ENCODE assay signal across 8 cellular contexts in the genomic region with DNA sequence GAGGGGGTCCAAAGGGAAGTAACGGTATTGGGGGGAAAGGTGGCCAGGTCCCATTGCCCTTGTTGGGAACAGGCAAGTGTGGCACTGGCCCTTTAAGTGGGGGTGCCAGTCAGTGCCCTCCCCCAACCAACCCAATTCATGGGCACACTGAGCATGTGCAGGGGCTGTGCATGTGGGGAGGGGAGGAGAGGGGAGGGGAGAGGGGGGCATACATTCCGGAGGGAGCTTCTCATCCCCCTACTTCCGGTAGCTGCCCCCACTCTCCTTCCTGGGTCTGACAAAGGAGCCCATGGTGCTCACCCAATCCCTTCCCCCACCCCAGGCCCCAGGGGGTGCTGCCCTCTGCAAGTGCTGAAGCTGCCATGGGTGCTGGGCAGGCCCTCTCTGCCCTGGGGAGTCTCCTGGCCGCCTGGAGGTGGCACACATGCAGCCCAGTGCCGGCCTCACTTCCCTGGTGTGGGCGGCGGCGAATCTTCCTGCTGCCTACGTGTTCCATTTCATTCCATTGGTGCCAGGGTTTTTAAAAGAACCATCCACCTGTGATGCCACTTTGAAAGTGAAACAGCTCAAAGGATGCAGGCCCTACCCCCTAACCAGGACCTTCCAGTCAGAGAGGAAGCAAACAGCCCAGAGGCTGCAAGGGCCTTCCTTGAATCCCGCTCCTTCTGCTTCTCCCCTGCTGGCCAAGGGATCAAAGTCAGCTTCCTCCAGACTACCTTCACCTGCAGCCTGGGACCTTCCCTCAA. TPM values are rescaled to one million over a fixed set of nuclear protein-coding genes. Genes with fewer than 3 reads are reported as not detected.
DNase-seq lines count a peak whose midpoint lies in the region; ATAC-seq, FAIRE-seq and TF ChIP-seq lines count a peak whose summit lies in the region.

No MANE protein-coding gene starts in this region.

- POLR2A ChIA-PET in CD4-positive, alpha-beta T cell (lab: Charles Lee), result interaction anchor here (0.7 to 5.9 kb wide), 16 partner anchors 10 to 144 kb away, joined by 3 to 122 read pairs (median 5); a partner anchor contains a TSS

- no peaks in the 10 kb centered on the region for H3K27me3 Mint-ChIP-seq in CD4-positive, alpha-beta T cell

- peak overlapping the region; percentile 83 for H3K4me3 Mint-ChIP-seq in CD4-positive, alpha-beta T cell

- H3K4me1 Mint-ChIP-seq in CD4-positive, alpha-beta T cell (ENCODE audit: low read depth), result peaks cover 26% of the 10 kb centered on the region

- CTCF ChIA-PET in CD4-positive, alpha-beta T cell (lab: Charles Lee), result interaction anchor here (1.0 to 2.3 kb wide), 5 partner anchors 21 to 37 kb away, joined by 4 to 13 read pairs (median 5); a partner anchor contains a TSS

- DNase-seq in CD4-positive, alpha-beta T cell, result peak; percentile 11 to 58 (median 43)
- DNase-seq in HPDE6-E6E7 (ENCODE audit: extremely low spot score) (peak; percentile 71), T-helper 9 cell (peak; percentile 14), breast epithelium (ENCODE audit: low spot score in 2 of 2) (peak; percentile 66 to 79), kidney (peak; percentile 94)
- peak; percentile 50 for DNase-seq in stimulated activated CD4-positive, alpha-beta T cell treated with anti-CD3 and anti-CD28 coated beads, Interleukin-12 subunit alpha, Interleukin-12 subunit beta, amount 100 ng/mL, for 4 hours

- peak overlapping the region in 1 of 2 donors; percentile 60 for H3K9ac ChIP-seq in kidney (ENCODE audit: low read length in 2 of 2)

- H3K9me3 ChIP-seq in CD4-positive, alpha-beta T cell (ENCODE audit: control insufficient read depth, low read length), result no peaks in the 10 kb centered on the region
- H3K9me3 ChIP-seq in breast epithelium, result no peaks in the 10 kb centered on the region
- no peaks in the 10 kb centered on the region for H3K9me3 ChIP-seq in kidney (ENCODE audit: control insufficient read depth in 1 of 2, low read length in 2 of 2)

- H3K36me3 Mint-ChIP-seq in CD4-positive, alpha-beta T cell (ENCODE audit: low read depth), result no peaks in the 10 kb centered on the region

- no peak for TF ChIP-seq POLR2A in breast epithelium (IDR thresholded peaks at IDR 0.05)

- intact Hi-C loops in CD4-positive, alpha-beta T cell (cut with DNase I, micrococcal nuclease), result loop anchor here in 1 of 2 experiments (2.0 kb wide), 1 partner anchor 20 kb away; no protein-coding TSS in a partner anchor
- intact Hi-C loops in breast epithelium (cut with DNase I; ENCODE audit: low total_unique reads) (no loop called here), kidney (cut with DNase I) (no loop called here)

- peak overlapping the region; percentile 76 for H3K27ac Mint-ChIP-seq in CD4-positive, alpha-beta T cell

- H3K27me3 ChIP-seq in CD4-positive, alpha-beta T cell (ENCODE audit: control insufficient read depth, insufficient read depth, low read length), result no peaks in the 10 kb centered on the region
- H3K27me3 ChIP-seq in breast epithelium, result no peaks in the 10 kb centered on the region

- H3K4me1 ChIP-seq in breast epithelium, result peaks cover 8 to 14% of the 10 kb centered on the region in 2 donors
- peaks cover 21 to 26% of the 10 kb centered on the region in 2 donors for H3K4me1 ChIP-seq in kidney (ENCODE audit: control insufficient read depth in 1 of 2, insufficient read depth in 1 of 2, low read depth in 1 of 2, low read length in 2 of 2)

- ATAC-seq in CD4-positive, alpha-beta T cell (ENCODE audit: poor library complexity), result peak; percentile 83
- ATAC-seq in HG03159 (IDR thresholded peaks at IDR 0.05; ENCODE audit: unreplicated experiment), result no peak
- ATAC-seq in GM19395 (IDR thresholded peaks at IDR 0.05; ENCODE audit: unreplicated experiment), result no peak

- H3K9me3 Mint-ChIP-seq in CD4-positive, alpha-beta T cell, result no peaks in the 10 kb centered on the region

- no peak for FAIRE-seq in kidney (lab: Jason Lieb, UNC)

- H3K36me3 ChIP-seq in breast epithelium (no peaks in the 10 kb centered on the region), kidney (ENCODE audit: control insufficient read depth in 1 of 2, insufficient read depth in 2 of 2, low read length in 2 of 2) (peaks cover 0 to 8% of the 10 kb centered on the region in 2 donors)

- H3K4me3 ChIP-seq in breast epithelium (peak overlapping the region; percentile 30 to 63 (median 49)), kidney (ENCODE audit: low read length in 2 of 2) (peak overlapping the region in 1 of 2 donors; percentile 58)

- TF ChIP-seq CTCF in CD4-positive, alpha-beta T cell (IDR thresholded peaks at IDR 0.05), result peak; percentile 46
- TF ChIP-seq CTCF in breast epithelium (IDR thresholded peaks at IDR 0.05) (no peak), kidney (IDR thresholded peaks at IDR 0.05; ENCODE audit: borderline replicate concordance, extremely low read depth, insufficient read depth) (no peak)

- no peak overlapping the region for H3K27ac ChIP-seq in CD4-positive, alpha-beta T cell (ENCODE audit: low read depth, low read length)
- peak overlapping the region; percentile 96 to 97 for H3K27ac ChIP-seq in breast epithelium
- H3K27ac ChIP-seq in kidney (ENCODE audit: low read depth in 2 of 2, low read length in 2 of 2), result peak overlapping the region; percentile 94 to 97

RNA-seq across cellular contexts. Expression of a gene that starts 11.0 kb away (rescaled TPM):
- total RNA-seq in CD4-positive, alpha-beta T cell, result 1 to 10 TPM; 1.3 to 1.5 TPM
- total RNA-seq in breast epithelium (10 to 100 TPM in 2 of 3 donors, 1 to 10 TPM in 1; 6.6 to 13.3 (median 13.2) TPM), kidney (6.2 TPM)
- polyA plus RNA-seq in kidney (ENCODE audit: insufficient read depth, low read depth, low replicate concordance), result 29.1 TPM

RNA-seq across cellular contexts. Expression of a gene that starts 24.4 kb away (rescaled TPM):
- 10 to 100 TPM; 50.5 to 50.9 TPM for total RNA-seq in CD4-positive, alpha-beta T cell
- total RNA-seq in breast epithelium (10 to 100 TPM; 21.3 to 35.6 (median 33.4) TPM), kidney (34.7 TPM)
- 25.0 TPM for polyA plus RNA-seq in kidney (ENCODE audit: insufficient read depth, low read depth, low replicate concordance)

RNA-seq across cellular contexts. Expression of a gene that starts 37.2 kb away (rescaled TPM):
- total RNA-seq in CD4-positive, alpha-beta T cell, result 10 to 100 TPM; 24.8 to 26.3 TPM
- total RNA-seq in breast epithelium, result 10 to 100 TPM; 13.8 to 28.8 (median 15.7) TPM
- 19.2 TPM for total RNA-seq in kidney
- polyA plus RNA-seq in kidney (ENCODE audit: insufficient read depth, low read depth, low replicate concordance), result 46.3 TPM

RNA-seq across cellular contexts. Expression of a gene that starts 40.4 kb away (rescaled TPM):
- 1 to 10 TPM; 1.8 to 2.4 TPM for total RNA-seq in CD4-positive, alpha-beta T cell
- 10 to 100 TPM; 30.8 to 62.2 (median 41.1) TPM for total RNA-seq in breast epithelium
- total RNA-seq in kidney, result 111 TPM
- 14.8 TPM for polyA plus RNA-seq in kidney (ENCODE audit: insufficient read depth, low read depth, low replicate concordance)

RNA-seq across cellular contexts. Expression of a gene that starts 49.0 kb away (rescaled TPM):
- total RNA-seq in CD4-positive, alpha-beta T cell, result 100 to 1,000 TPM; 378 to 387 TPM
- 10 to 100 TPM in 2 of 3 donors, 1 to 10 TPM in 1; 9.2 to 31.2 (median 10.8) TPM for total RNA-seq in breast epithelium
- total RNA-seq in kidney, result 32.9 TPM
- polyA plus RNA-seq in kidney (ENCODE audit: insufficient read depth, low read depth, low replicate concordance), result 2.3 TPM

Comparison
In these comparisons a context has a peak if more than half of its experiments do, and no peak if none do; other contexts are left out.
1. DNase-seq: peak in every context shown above with its lines; median percentile 94 in kidney; 72 in breast epithelium; 71 in HPDE6-E6E7; 50 in stimulated activated CD4-positive, alpha-beta T cell treated with anti-CD3 and anti-CD28 coated beads, Interleukin-12 subunit alpha, Interleukin-12 subunit beta, amount 100 ng/mL, for 4 hours; 43 in CD4-positive, alpha-beta T cell; 14 in T-helper 9 cell.